ENCODE assay signal across 17 cellular contexts in genomic region chr12:10189653-10190052, GRCh38. TPM values are rescaled to one million over a fixed set of nuclear protein-coding genes. Genes with fewer than 3 reads are reported as not detected.
DNase-seq lines count a peak whose midpoint lies in the region; ATAC-seq and TF ChIP-seq lines count a peak whose summit lies in the region.
"Had no signal": no experiment of that assay in that cellular context is flagged by ENCODE, and none has a peak within 500 bp of the region (broad histone marks: within the 10 kb centered on the region; RNA-seq: fewer than 3 reads in every experiment).

No MANE protein-coding gene starts in this region.

- no peak overlapping the region for H3K4me2 ChIP-seq in mesenchymal stem cell (ENCODE audit: low read length, poor library complexity, severe bottlenecking)
- H3K4me2 ChIP-seq: A549 had no signal

- peak; percentile 68 for DNase-seq in Right ventricle myocardium superior
- no peak for DNase-seq in cardiac septum (ENCODE audit: low spot score)
- no peak for DNase-seq in esophagus muscularis mucosa (ENCODE audit: extremely low spot score)
- DNase-seq in mesenchymal stem cell = peak; percentile 60
- DNase-seq in NCI-H1092 treated with DMSO at 0.1 percent for 48 hours (lab: John Stamatoyannopoulos, UW) = no peak
- DNase-seq: activated CD8-positive, alpha-beta memory T cell treated with anti-CD3 and anti-CD28 coated beads, Interleukin-2, amount 50 U/mL, for 4 hours; NCI-H1092; occipital lobe; stimulated activated CD4-positive, alpha-beta T cell treated with anti-CD3 and anti-CD28 coated beads, Interleukin-15, amount 100 ng/mL, for 24 hours had no signal

- no peak overlapping the region for H2BK120ac ChIP-seq in mesenchymal stem cell (ENCODE audit: low read depth, low read length)

- H2AK5ac ChIP-seq in mesenchymal stem cell (ENCODE audit: low read length, severe bottlenecking) = no peak overlapping the region

- intact Hi-C loops in Right ventricle myocardium superior (cut with DNase I) (loop anchor here (2.0 kb wide), 1 partner anchor 37 kb away; no protein-coding TSS in a partner anchor), cardiac septum (cut with DNase I) (loop anchor here (1.0 kb wide), 1 partner anchor 35 kb away; no protein-coding TSS in a partner anchor), esophagus muscularis mucosa (cut with DNase I) (loop anchor here (2.0 kb wide), 1 partner anchor 37 kb away; no protein-coding TSS in a partner anchor)

- H3K4me1 ChIP-seq in esophagus muscularis mucosa = peaks cover 3 to 49% (median 45%) of the 10 kb centered on the region in 4 donors
- peaks cover 4% of the 10 kb centered on the region for H3K4me1 ChIP-seq in mesenchymal stem cell (ENCODE audit: control insufficient read depth, insufficient read depth, low read depth, low read length)

- H3K4me3 ChIP-seq in esophagus muscularis mucosa (no peak overlapping the region), mesenchymal stem cell (ENCODE audit: insufficient read depth in 1 of 2, low read depth in 1 of 2, low read length in 2 of 2) (no peak overlapping the region)
- H3K4me3 ChIP-seq: A549, cardiac muscle cell, lung had no signal

- H2BK5ac ChIP-seq in mesenchymal stem cell (ENCODE audit: low read depth, low read length, poor library complexity, severe bottlenecking) = no peak overlapping the region

- H3K27ac ChIP-seq in esophagus muscularis mucosa (replicated peaks in 1 of 4) = peak overlapping the region; percentile 59 to 72 (median 69)
- H3K27ac ChIP-seq in mesenchymal stem cell (ENCODE audit: low read length, poor library complexity, severe bottlenecking) = no peak overlapping the region
- H3K27ac ChIP-seq: A549, cardiac muscle cell had no signal

- no peak overlapping the region for H3K9ac ChIP-seq in mesenchymal stem cell (ENCODE audit: low read length)

- H3K4ac ChIP-seq in mesenchymal stem cell (ENCODE audit: low read depth in 1 of 2, low read length in 2 of 2) = peak overlapping the region in 1 of 2 experiments; percentile 35

- H2AFZ ChIP-seq in mesenchymal stem cell (ENCODE audit: low read depth, low read length) = no peak overlapping the region

- no peak overlapping the region for H4K8ac ChIP-seq in mesenchymal stem cell (ENCODE audit: low read length)

- H3K18ac ChIP-seq in mesenchymal stem cell (ENCODE audit: low read depth in 1 of 2, low read length in 2 of 2) = peak overlapping the region in 1 of 2 experiments; percentile 41

- TF ChIP-seq CTCF in esophagus muscularis mucosa (IDR thresholded peaks at IDR 0.05) = no peak

- no peak overlapping the region for H3K23ac ChIP-seq in mesenchymal stem cell (ENCODE audit: low read length in 2 of 2)

- H3K36me3 ChIP-seq in esophagus muscularis mucosa = no peaks in the 10 kb centered on the region
- H3K36me3 ChIP-seq in mesenchymal stem cell (ENCODE audit: control insufficient read depth in 1 of 2, insufficient read depth in 2 of 2, low read depth in 1 of 2, low read length in 2 of 2) = no peaks in the 10 kb centered on the region
- H3K36me3 ChIP-seq: cardiac muscle cell had no signal

- H3K27me3 ChIP-seq in esophagus muscularis mucosa (no peaks in the 10 kb centered on the region), mesenchymal stem cell (ENCODE audit: control insufficient read depth in 1 of 2, insufficient read depth in 1 of 2, low read length in 2 of 2) (no peaks in the 10 kb centered on the region)
- H3K27me3 ChIP-seq: cardiac muscle cell had no signal

- peak overlapping the region; percentile 20 to 83 for H2BK12ac ChIP-seq in mesenchymal stem cell (ENCODE audit: low read length in 2 of 2)

- TF ChIP-seq POLR2A in esophagus muscularis mucosa (IDR thresholded peaks at IDR 0.05; ENCODE audit: low read depth) = no peak

- peak overlapping the region; percentile 43 for H4K91ac ChIP-seq in mesenchymal stem cell (ENCODE audit: low read length)

- H3K79me1 ChIP-seq in mesenchymal stem cell (replicated peaks; ENCODE audit: low read length, poor library complexity, severe bottlenecking) = no peaks in the 10 kb centered on the region

- no peak overlapping the region for H3K14ac ChIP-seq in mesenchymal stem cell (ENCODE audit: low read length in 2 of 2)

- WGBS in esophagus muscularis mucosa = 30% methylated on average over 5 of the region's 5 CpGs
- 31% methylated on average over 4 of the region's 5 CpGs for WGBS in mesenchymal stem cell

- no peak overlapping the region for H2BK15ac ChIP-seq in mesenchymal stem cell (ENCODE audit: low read depth, poor library complexity, severe bottlenecking)

- ATAC-seq in Right ventricle myocardium superior (ENCODE audit: poor library complexity) (peak; percentile 86), GM21528 (IDR thresholded peaks at IDR 0.05; ENCODE audit: low FRiP score, unreplicated experiment) (no peak), GM21526 (IDR thresholded peaks at IDR 0.05; ENCODE audit: low FRiP score, unreplicated experiment) (no peak), HG02885 (IDR thresholded peaks at IDR 0.05; ENCODE audit: poor library complexity, unreplicated experiment) (no peak)
- ATAC-seq: activated naive CD4-positive, alpha-beta T cell treated with anti-CD3 and anti-CD28 coated beads, Interleukin-2, amount 50 U/mL, for 72 hours had no signal

- TF ChIP-seq EP300 in esophagus muscularis mucosa (IDR thresholded peaks at IDR 0.05) = no peak

- H3K9me3 ChIP-seq in esophagus muscularis mucosa = no peaks in the 10 kb centered on the region
- no peaks in the 10 kb centered on the region for H3K9me3 ChIP-seq in mesenchymal stem cell (ENCODE audit: control insufficient read depth, low read length)
- H3K9me3 ChIP-seq: A549 had no signal

RNA-seq across cellular contexts. Expression of gene TMEM52B, which starts 10.8 kb away (rescaled TPM):
- total RNA-seq in Right ventricle myocardium superior = not detected
- total RNA-seq in cardiac septum = not detected
- 1 to 10 TPM in 1 of 4 donors, under 1 TPM in 1, not detected in 2; 0.17 to 1.6 TPM for total RNA-seq in esophagus muscularis mucosa
- 5.3 TPM for polyA plus RNA-seq in mesenchymal stem cell (2013, experiment 1 of 2)
- polyA plus RNA-seq in mesenchymal stem cell (2013, experiment 2 of 2) = 6.4 TPM
- total RNA-seq: activated naive CD4-positive, alpha-beta T cell treated with anti-CD3 and anti-CD28 coated beads, Interleukin-2, amount 50 U/mL, for 72 hours; cardiac muscle cell; HT1080 had no signal
- polyA plus RNA-seq: cardiac muscle cell had no signal

RNA-seq across cellular contexts. Expression of gene OLR1, which starts 17.7 kb away (rescaled TPM):
- total RNA-seq in Right ventricle myocardium superior (0.35 TPM), cardiac septum (0.43 TPM), esophagus muscularis mucosa (1 to 10 TPM in 1 of 4 donors, under 1 TPM in 2, not detected in 1; 0.40 to 1.2 (median 0.58) TPM)
- polyA plus RNA-seq in mesenchymal stem cell (2013, experiment 1 of 2) = 39.3 TPM
- 41.5 TPM for polyA plus RNA-seq in mesenchymal stem cell (2013, experiment 2 of 2)
- total RNA-seq: activated naive CD4-positive, alpha-beta T cell treated with anti-CD3 and anti-CD28 coated beads, Interleukin-2, amount 50 U/mL, for 72 hours; cardiac muscle cell; HT1080 had no signal

RNA-seq across cellular contexts. Expression of gene GABARAPL1, which starts 23.0 kb away (rescaled TPM):
- total RNA-seq in Right ventricle myocardium superior (278 TPM), cardiac septum (280 TPM), esophagus muscularis mucosa (100 to 1,000 TPM; 142 to 352 (median 213) TPM)
- 86.8 TPM for polyA plus RNA-seq in mesenchymal stem cell (2013, experiment 1 of 2)
- 86.2 TPM for polyA plus RNA-seq in mesenchymal stem cell (2013, experiment 2 of 2)

RNA-seq across cellular contexts. Expression of gene CLEC7A, which starts 59.7 kb away (rescaled TPM):
- total RNA-seq in Right ventricle myocardium superior = 2.3 TPM
- 2.6 TPM for total RNA-seq in cardiac septum
- 1 to 10 TPM; 1.7 to 9.4 (median 3.2) TPM for total RNA-seq in esophagus muscularis mucosa
- 0.11 TPM for polyA plus RNA-seq in mesenchymal stem cell (2013, experiment 1 of 2)
- 0.05 TPM for polyA plus RNA-seq in mesenchymal stem cell (2013, experiment 2 of 2)
- total RNA-seq: cardiac muscle cell, HT1080 had no signal
- polyA plus RNA-seq: A549, cardiac muscle cell had no signal

Comparison
In these comparisons a context has a peak if more than half of its experiments do, and no peak if none do; other contexts are left out.
1. DNase-seq: peak in Right ventricle myocardium superior (single experiment) and mesenchymal stem cell (single experiment); none in cardiac septum (single experiment), esophagus muscularis mucosa (single experiment) and NCI-H1092 treated with DMSO at 0.1 percent for 48 hours (single experiment).